22 cellular contexts compared by ENCODE assay signal in genomic region chr10:12833451-12833850, GRCh38.
"Had no signal": no experiment of that assay in that cellular context is flagged by ENCODE, and none has a peak within 500 bp of the region (broad histone marks: within the 10 kb centered on the region; RNA-seq: fewer than 3 reads in every experiment).

No MANE protein-coding gene starts in this region.

- H3K4me1 ChIP-seq: psoas muscle, upper lobe of left lung had no signal

- H3K27me3 ChIP-seq: dorsolateral prefrontal cortex, tibial nerve, upper lobe of left lung had no signal

- H3K9me3 ChIP-seq: psoas muscle, thoracic aorta, tibial nerve, upper lobe of left lung had no signal

- H3K4me3 ChIP-seq: dorsolateral prefrontal cortex, psoas muscle, skin epidermis, thoracic aorta, tibial nerve, upper lobe of left lung had no signal

- H3K36me3 ChIP-seq: thoracic aorta, upper lobe of left lung had no signal

- H3K27ac ChIP-seq: epithelial cell of prostate, psoas muscle, thoracic aorta, tibial nerve, upper lobe of left lung had no signal

- DNase-seq: effector CD4-positive, alpha-beta T cell; foreskin melanocyte; hypothalamus; immature natural killer cell; kidney; mesendoderm; naive thymus-derived CD8-positive, alpha-beta T cell; nephron progenitor cell; nucleus accumbens; psoas muscle; stimulated activated CD4-positive, alpha-beta T cell treated with anti-CD3 and anti-CD28 coated beads, Interleukin-15, amount 100 ng/mL, for 24 hours; stimulated activated CD4-positive, alpha-beta T cell treated with anti-CD3 and anti-CD28 coated beads, Interleukin-2, amount 100 ng/mL, for 48 hours; stimulated activated naive B cell treated with anti-CD40 and anti-IgM and Interleukin-4, amounts not matched to agents 10 μg/mL and 1 μg/mL and 100 μg/mL, for 72 hours; upper lobe of left lung had no signal

- ATAC-seq: esophagus mucosa; left lobe of liver; naive thymus-derived CD8-positive, alpha-beta T cell; psoas muscle; right cardiac atrium; stimulated activated naive B cell treated with anti-CD40 and anti-IgM and Interleukin-4, amounts not matched to agents 10 μg/mL and 1 μg/mL and 100 μg/mL, for 72 hours had no signal
